In genomic region chr21:42230636-42231035, GRCh38 we compare ENCODE assay signal across 2 cellular contexts.
TF ChIP-seq lines count a peak whose summit lies in the region.

No MANE protein-coding gene starts in this region.

TF ChIP-seq in liver, 16 proteins besides CTCF, POLR2A, EP300 and RAD21 (continued from another document):
- no peak for TF ChIP-seq HNF4A (conservative IDR thresholded peaks at IDR 0.05)
- TF ChIP-seq TAF1 (conservative IDR thresholded peaks at IDR 0.05), result no peak
- TF ChIP-seq NR2F2 (IDR thresholded peaks at IDR 0.05), result no peak
- TF ChIP-seq JUND (IDR thresholded peaks at IDR 0.05), result no peak
- no peak for TF ChIP-seq YY1 (IDR thresholded peaks at IDR 0.05)
- no peak for TF ChIP-seq SP1 (IDR thresholded peaks at IDR 0.05)
- TF ChIP-seq FOXA1 (IDR thresholded peaks at IDR 0.05), result no peak
- TF ChIP-seq EGR1 (IDR thresholded peaks at IDR 0.05; ENCODE audit: low read depth in 2 of 2), result no peak
- no peak for TF ChIP-seq HNF4G (IDR thresholded peaks at IDR 0.05)
- TF ChIP-seq ZBTB33 (IDR thresholded peaks at IDR 0.05), result no peak

TF ChIP-seq in HepG2, 621 proteins besides CTCF, POLR2A, EP300 and RAD21:
- no peak for TF ChIP-seq ZBTB2 (CRISPR knock-in tag; IDR thresholded peaks at IDR 0.05; ENCODE audit: low read depth)
- TF ChIP-seq SPEN (CRISPR knock-in tag; IDR thresholded peaks at IDR 0.05; ENCODE audit: low read depth), result no peak
- TF ChIP-seq ZBTB38 (CRISPR knock-in tag; IDR thresholded peaks at IDR 0.05), result no peak
- no peak for TF ChIP-seq ELK4 (CRISPR knock-in tag; IDR thresholded peaks at IDR 0.05; ENCODE audit: borderline replicate concordance)
- TF ChIP-seq MTERF4 (CRISPR knock-in tag; IDR thresholded peaks at IDR 0.05), result no peak
- TF ChIP-seq SMAD3 (CRISPR knock-in tag; IDR thresholded peaks at IDR 0.05), result no peak
- no peak for TF ChIP-seq FOXJ3 (CRISPR knock-in tag; IDR thresholded peaks at IDR 0.05; ENCODE audit: borderline replicate concordance)
- TF ChIP-seq TGIF2 (CRISPR knock-in tag; IDR thresholded peaks at IDR 0.05), result no peak
- no peak for TF ChIP-seq BCLAF1 (IDR thresholded peaks at IDR 0.05)
- no peak for TF ChIP-seq MIXL1 (CRISPR knock-in tag; IDR thresholded peaks at IDR 0.05)
- no peak for TF ChIP-seq ZNF484 (CRISPR knock-in tag; IDR thresholded peaks at IDR 0.05; ENCODE audit: borderline replicate concordance, low read depth)
- no peak for TF ChIP-seq ZFP41 (CRISPR knock-in tag; IDR thresholded peaks at IDR 0.05; ENCODE audit: borderline replicate concordance)
- TF ChIP-seq SMARCE1 (IDR thresholded peaks at IDR 0.05; ENCODE audit: borderline replicate concordance), result no peak
- no peak for TF ChIP-seq CCDC6 (CRISPR knock-in tag; IDR thresholded peaks at IDR 0.05)
- TF ChIP-seq ZNF251 (CRISPR knock-in tag; IDR thresholded peaks at IDR 0.05), result no peak
- no peak for TF ChIP-seq E2F2 (CRISPR knock-in tag; IDR thresholded peaks at IDR 0.05; ENCODE audit: borderline replicate concordance)
- no peak for TF ChIP-seq ZFX (CRISPR knock-in tag; IDR thresholded peaks at IDR 0.05; ENCODE audit: low read depth)
- no peak for TF ChIP-seq HMGA1 (CRISPR knock-in tag; conservative IDR thresholded peaks at IDR 0.05)
